ENCODE assay signal across 8 cellular contexts in genomic region chr18:11981383-11981632, GRCh38. TPM values are rescaled to one million over a fixed set of nuclear protein-coding genes. Genes with fewer than 3 reads are reported as not detected.
DNase-seq lines count a peak whose midpoint lies in the region; ATAC-seq and TF ChIP-seq lines count a peak whose summit lies in the region.

TSS of gene IMPA2 (plus strand) at chr18:11981507. CDS start at chr18:11981670, 163 bp downstream.

- peak within 1 kb of the TSS; percentile 95 for H3K27ac ChIP-seq in skeletal muscle tissue (ENCODE audit: low read depth, low read length)

- TF ChIP-seq CTCF in WI38 (IDR thresholded peaks at IDR 0.05; ENCODE audit: low read depth, low read length), result no peak

- H3K4me3 ChIP-seq in WI38 (ENCODE audit: low read depth, low read length) (peak within 1 kb of the TSS; percentile 77), skeletal muscle tissue (ENCODE audit: low read length in 3 of 3) (peak within 1 kb of the TSS; percentile 66 to 86 (median 81))

- H3K9me3 ChIP-seq in skeletal muscle tissue (ENCODE audit: control insufficient read depth in 3 of 3, low read length in 3 of 3), result no peaks in the 10 kb centered on the region

- intact Hi-C loops in left ventricle myocardium superior (cut with micrococcal nuclease), result no loop called here

- peak within 1 kb of the TSS; percentile 89 to 96 (median 94) for H3K9ac ChIP-seq in skeletal muscle tissue (ENCODE audit: low read depth in 1 of 3, low read length in 3 of 3)

- no peak for DNase-seq in G401 (ENCODE audit: low spot score)
- DNase-seq in left ventricle myocardium superior, result no peak
- DNase-seq in NCI-H2107 treated with DMSO at 0.1 percent for 48 hours (lab: John Stamatoyannopoulos, UW; ENCODE audit: unreplicated experiment), result no peak
- no peak for DNase-seq in NCI-H748 (lab: John Stamatoyannopoulos, UW; ENCODE audit: unreplicated experiment)
- no peak for DNase-seq in NCI-H2081 (lab: John Stamatoyannopoulos, UW)

- no peaks in the 10 kb centered on the region for H3K36me3 ChIP-seq in skeletal muscle tissue (ENCODE audit: control insufficient read depth in 3 of 3, insufficient read depth in 3 of 3, low read length in 3 of 3)

- ATAC-seq in HG02571 (IDR thresholded peaks at IDR 0.05; ENCODE audit: unreplicated experiment), result peak; percentile 37
- no peak for ATAC-seq in left ventricle myocardium superior

- in situ Hi-C loops in G401 (cut with HindIII; ENCODE audit: low sequenced_read_pairs), result no loop called here

- H3K27me3 ChIP-seq in skeletal muscle tissue (ENCODE audit: control insufficient read depth in 3 of 3, insufficient read depth in 3 of 3, low read length in 3 of 3), result no peaks in the 10 kb centered on the region

- peaks cover 32 to 38% (median 34%) of the 10 kb centered on the region in 3 donors for H3K4me1 ChIP-seq in skeletal muscle tissue (ENCODE audit: control insufficient read depth in 3 of 3, insufficient read depth in 3 of 3, low read length in 3 of 3)

RNA-seq across cellular contexts. Expression of gene IMPA2, which starts in this region (rescaled TPM):
- 51.4 and 55.8 TPM in 2 replicates for total RNA-seq in G401 (2014; rRNA removed; shearing (Covaris generic))
- total RNA-seq in left ventricle myocardium superior (73.3 TPM), skeletal muscle tissue (33.9 TPM)
